In the genomic region with DNA sequence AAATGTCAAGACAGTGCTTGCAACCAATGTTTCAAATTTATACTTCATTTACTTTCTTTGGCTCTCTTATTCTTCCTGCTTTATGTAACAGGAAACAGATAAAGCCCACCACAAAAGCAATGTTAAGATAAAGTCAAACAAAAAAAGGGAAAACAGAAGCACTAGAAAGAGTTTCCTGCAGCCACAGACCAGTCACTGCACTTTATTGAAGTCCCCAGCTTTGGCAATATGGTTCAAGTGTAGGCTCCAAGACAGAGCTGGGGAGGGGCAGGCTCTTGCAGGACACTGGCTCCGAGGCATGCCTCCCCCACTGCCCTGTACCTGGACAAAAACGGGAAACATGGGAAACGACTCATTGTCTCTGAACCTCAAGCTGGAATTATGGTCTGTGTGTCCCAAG, we compare ENCODE assay signal across 24 cellular contexts. TPM values are rescaled to one million over a fixed set of nuclear protein-coding genes. Genes with fewer than 3 reads are reported as not detected.
A peak's percentile ranks its signal among the peaks of the same experiment; 100 is the strongest.
DNase-seq lines count a peak whose midpoint lies in the region; ATAC-seq and TF ChIP-seq lines count a peak whose summit lies in the region.
"Had no signal": no experiment of that assay in that cellular context is flagged by ENCODE, and none has a peak within 500 bp of the region (broad histone marks: within the 10 kb centered on the region; RNA-seq: fewer than 3 reads in every experiment).

No MANE protein-coding gene starts in this region.

- peak overlapping the region; percentile 19 for H3K4me3 Mint-ChIP-seq in activated naive CD4-positive, alpha-beta T cell treated with anti-CD3 and anti-CD28 coated beads, Interleukin-2, amount 50 U/mL, for 24 hours
- H3K4me3 Mint-ChIP-seq in activated T-helper 17 cell treated with anti-CD3 and anti-CD28 coated beads, Interleukin-2, amount 50 U/mL, for 72 hours: no peak overlapping the region
- H3K4me3 Mint-ChIP-seq in stimulated activated naive B cell treated with anti-CD40 and anti-IgM and Interleukin-4, amounts not matched to agents 10 μg/mL and 1 μg/mL and 100 μg/mL, for 72 hours: no peak overlapping the region
- H3K4me3 Mint-ChIP-seq: B cell, memory B cell, naive B cell had no signal

- H3K27ac Mint-ChIP-seq in activated naive CD4-positive, alpha-beta T cell treated with anti-CD3 and anti-CD28 coated beads, Interleukin-2, amount 50 U/mL, for 24 hours: peak overlapping the region; percentile 68
- H3K27ac Mint-ChIP-seq in activated T-helper 17 cell treated with anti-CD3 and anti-CD28 coated beads, Interleukin-2, amount 50 U/mL, for 72 hours: peak overlapping the region; percentile 4
- H3K27ac Mint-ChIP-seq in stimulated activated naive B cell treated with anti-CD40 and anti-IgM and Interleukin-4, amounts not matched to agents 10 μg/mL and 1 μg/mL and 100 μg/mL, for 72 hours: peak overlapping the region; percentile 14
- H3K27ac Mint-ChIP-seq: activated T-cell treated with anti-CD3 and anti-CD28 coated beads, Interleukin-2, amount 50 U/mL, for 72 hours; B cell; memory B cell; naive B cell had no signal

- no peak for TF ChIP-seq POLR2A in NB4 (IDR thresholded peaks at IDR 0.05; ENCODE audit: extremely low read depth, insufficient read length)

- no peaks in the 10 kb centered on the region for H3K27me3 Mint-ChIP-seq in activated naive CD4-positive, alpha-beta T cell treated with anti-CD3 and anti-CD28 coated beads, Interleukin-2, amount 50 U/mL, for 24 hours
- H3K27me3 Mint-ChIP-seq in activated T-helper 17 cell treated with anti-CD3 and anti-CD28 coated beads, Interleukin-2, amount 50 U/mL, for 72 hours: no peaks in the 10 kb centered on the region
- no peaks in the 10 kb centered on the region for H3K27me3 Mint-ChIP-seq in stimulated activated naive B cell treated with anti-CD40 and anti-IgM and Interleukin-4, amounts not matched to agents 10 μg/mL and 1 μg/mL and 100 μg/mL, for 72 hours
- H3K27me3 Mint-ChIP-seq: memory B cell had no signal

- no peak for TF ChIP-seq CTCF in NB4 (IDR thresholded peaks at IDR 0.05; ENCODE audit: low read depth, low read length)

- no peak for ATAC-seq in activated T-helper 17 cell treated with anti-CD3 and anti-CD28 coated beads, Interleukin-2, amount 50 U/mL, for 72 hours (replicated peaks)
- ATAC-seq in stimulated activated naive B cell treated with anti-CD40 and anti-IgM and Interleukin-4, amounts not matched to agents 10 μg/mL and 1 μg/mL and 100 μg/mL, for 72 hours (replicated peaks): no peak
- ATAC-seq: activated T-cell treated with anti-CD3 and anti-CD28 coated beads, Interleukin-2, amount 50 U/mL, for 72 hours; body of pancreas had no signal

- H3K4me1 Mint-ChIP-seq in activated naive CD4-positive, alpha-beta T cell treated with anti-CD3 and anti-CD28 coated beads, Interleukin-2, amount 50 U/mL, for 24 hours: peaks cover 77% of the 10 kb centered on the region
- H3K4me1 Mint-ChIP-seq in activated T-helper 17 cell treated with anti-CD3 and anti-CD28 coated beads, Interleukin-2, amount 50 U/mL, for 72 hours: peaks cover 7% of the 10 kb centered on the region
- peaks cover 9 to 24% of the 10 kb centered on the region in 2 donors for H3K4me1 Mint-ChIP-seq in stimulated activated naive B cell treated with anti-CD40 and anti-IgM and Interleukin-4, amounts not matched to agents 10 μg/mL and 1 μg/mL and 100 μg/mL, for 72 hours

- no peak for DNase-seq in activated naive CD4-positive, alpha-beta T cell (lab: John Stamatoyannopoulos, UW)
- DNase-seq in NB4 (ENCODE audit: low read depth) (peak; percentile 50), HK-2 (ENCODE audit: unreplicated experiment) (no peak), SW480 (ENCODE audit: low spot score) (no peak), ureter (ENCODE audit: low spot score) (no peak)
- DNase-seq in stimulated activated naive B cell treated with anti-CD40 and anti-IgM and Interleukin-4, amounts not matched to agents 10 μg/mL and 1 μg/mL and 100 μg/mL, for 72 hours: no peak
- DNase-seq: activated T-cell treated with anti-CD3 and anti-CD28 coated beads, Interleukin-2, amount 50 U/mL, for 72 hours; body of pancreas; erythroblast; foreskin melanocyte; naive B cell; NCI-H2081; NCI-H82; occipital lobe; stimulated activated CD8-positive, alpha-beta memory T cell treated with anti-CD3 and anti-CD28 coated beads, Interleukin-4, amount 100 ng/mL, for 48 hours; substantia nigra had no signal

- H3K36me3 Mint-ChIP-seq in activated naive CD4-positive, alpha-beta T cell treated with anti-CD3 and anti-CD28 coated beads, Interleukin-2, amount 50 U/mL, for 24 hours: no peaks in the 10 kb centered on the region
- H3K36me3 Mint-ChIP-seq in activated T-helper 17 cell treated with anti-CD3 and anti-CD28 coated beads, Interleukin-2, amount 50 U/mL, for 72 hours (ENCODE audit: low read depth): no peaks in the 10 kb centered on the region
- H3K36me3 Mint-ChIP-seq in stimulated activated naive B cell treated with anti-CD40 and anti-IgM and Interleukin-4, amounts not matched to agents 10 μg/mL and 1 μg/mL and 100 μg/mL, for 72 hours: no peaks in the 10 kb centered on the region
- H3K36me3 Mint-ChIP-seq: memory B cell, naive B cell had no signal

- no peaks in the 10 kb centered on the region for H3K9me3 Mint-ChIP-seq in activated naive CD4-positive, alpha-beta T cell treated with anti-CD3 and anti-CD28 coated beads, Interleukin-2, amount 50 U/mL, for 24 hours
- no peaks in the 10 kb centered on the region for H3K9me3 Mint-ChIP-seq in activated T-helper 17 cell treated with anti-CD3 and anti-CD28 coated beads, Interleukin-2, amount 50 U/mL, for 72 hours
- no peaks in the 10 kb centered on the region for H3K9me3 Mint-ChIP-seq in stimulated activated naive B cell treated with anti-CD40 and anti-IgM and Interleukin-4, amounts not matched to agents 10 μg/mL and 1 μg/mL and 100 μg/mL, for 72 hours
- H3K9me3 Mint-ChIP-seq: activated T-cell treated with anti-CD3 and anti-CD28 coated beads, Interleukin-2, amount 50 U/mL, for 72 hours; memory B cell; naive B cell had no signal

- H3K4me3 ChIP-seq in NB4 (ENCODE audit: low read depth, low read length): no peak overlapping the region
- H3K4me3 ChIP-seq: body of pancreas had no signal

RNA-seq across cellular contexts. Expression of a gene that starts 15.3 kb away (rescaled TPM):
- 100 to 1,000 TPM in 1 of 2 donors, 10 to 100 TPM in 1; 61.9 to 100 TPM for total RNA-seq in activated T-helper 17 cell treated with anti-CD3 and anti-CD28 coated beads, Interleukin-2, amount 50 U/mL, for 72 hours
- 86.7 TPM for total RNA-seq in ureter

RNA-seq across cellular contexts. Expression of a gene that starts 40.3 kb away (rescaled TPM):
- not detected for total RNA-seq in activated T-helper 17 cell treated with anti-CD3 and anti-CD28 coated beads, Interleukin-2, amount 50 U/mL, for 72 hours
- not detected for total RNA-seq in ureter
- total RNA-seq: A673, body of pancreas, LHCN-M2, occipital lobe, OCI-LY7, urinary bladder had no signal

Comparison
In these comparisons a context has a peak if more than half of its experiments do, and no peak if none do; other contexts are left out.
1. H3K27ac Mint-ChIP-seq: peak in every context shown above with its lines; median percentile 68 in activated naive CD4-positive, alpha-beta T cell treated with anti-CD3 and anti-CD28 coated beads, Interleukin-2, amount 50 U/mL, for 24 hours; 14 in stimulated activated naive B cell treated with anti-CD40 and anti-IgM and Interleukin-4, amounts not matched to agents 10 μg/mL and 1 μg/mL and 100 μg/mL, for 72 hours; 4 in activated T-helper 17 cell treated with anti-CD3 and anti-CD28 coated beads, Interleukin-2, amount 50 U/mL, for 72 hours.